Comparison of ENCODE assay signal across 2 cellular contexts in genomic region chr17:4140125-4140524, GRCh38.
TF ChIP-seq lines count a peak whose summit lies in the region.

No MANE protein-coding gene starts in this region.

TF ChIP-seq in HepG2, 621 proteins besides CTCF, POLR2A, EP300 and RAD21 (continues in another document):
- TF ChIP-seq SOX13 (IDR thresholded peaks at IDR 0.05) (no peak), SOX13 (CRISPR knock-in tag; conservative IDR thresholded peaks at IDR 0.05 in 1 of 2, IDR thresholded peaks at IDR 0.05 in 1 of 2) (no peak), NR3C1 (CRISPR knock-in tag; IDR thresholded peaks at IDR 0.05) (no peak), RARA (CRISPR knock-in tag; IDR thresholded peaks at IDR 0.05) (no peak), ZBED4 (CRISPR knock-in tag; IDR thresholded peaks at IDR 0.05; ENCODE audit: borderline replicate concordance) (no peak), ZNF792 (CRISPR knock-in tag; IDR thresholded peaks at IDR 0.05) (no peak), ATF7-NPFF (CRISPR knock-in tag; IDR thresholded peaks at IDR 0.05; ENCODE audit: low read depth) (no peak), PATZ1 (CRISPR knock-in tag; IDR thresholded peaks at IDR 0.05) (no peak), SRSF4 (IDR thresholded peaks at IDR 0.05; ENCODE audit: low read depth, low read length, poor library complexity, severe bottlenecking) (no peak), KAT7 (CRISPR knock-in tag; IDR thresholded peaks at IDR 0.05; ENCODE audit: borderline replicate concordance) (no peak), NFAT5 (CRISPR knock-in tag; IDR thresholded peaks at IDR 0.05) (no peak), ZSCAN30 (CRISPR knock-in tag; IDR thresholded peaks at IDR 0.05) (no peak), ARNT (IDR thresholded peaks at IDR 0.05) (no peak), HOXD1 (CRISPR knock-in tag; IDR thresholded peaks at IDR 0.05) (no peak), ZNF557 (CRISPR knock-in tag; IDR thresholded peaks at IDR 0.05) (no peak)

TF ChIP-seq in HEK293T, 16 proteins besides CTCF, POLR2A, EP300 and RAD21 (continued from another document):
- TF ChIP-seq L3MBTL2 (conservative IDR thresholded peaks at IDR 0.05) (no peak), ELF4 (IDR thresholded peaks at IDR 0.05) (no peak), BHLHE40 (IDR thresholded peaks at IDR 0.05; ENCODE audit: borderline replicate concordance) (no peak), TARDBP (IDR thresholded peaks at IDR 0.05) (no peak), SP1 (IDR thresholded peaks at IDR 0.05) (no peak), FOXA1 (IDR thresholded peaks at IDR 0.05) (no peak), PKNOX1 (IDR thresholded peaks at IDR 0.05) (no peak), CTBP1 (IDR thresholded peaks at IDR 0.05; ENCODE audit: borderline replicate concordance) (no peak), NFRKB (IDR thresholded peaks at IDR 0.05) (no peak), LEF1 (IDR thresholded peaks at IDR 0.05; ENCODE audit: borderline replicate concordance) (no peak), ARNT (IDR thresholded peaks at IDR 0.05) (no peak), FOXK2 (IDR thresholded peaks at IDR 0.05) (no peak), FOXM1 (IDR thresholded peaks at IDR 0.05; ENCODE audit: borderline replicate concordance) (no peak), SUZ12 (IDR thresholded peaks at IDR 0.05) (no peak), ZNF384 (IDR thresholded peaks at IDR 0.05) (no peak)
TF ChIP-seq in HEK293T: peak in this region for 0.
